ENCODE assay signal across 16 cellular contexts in the genomic region with DNA sequence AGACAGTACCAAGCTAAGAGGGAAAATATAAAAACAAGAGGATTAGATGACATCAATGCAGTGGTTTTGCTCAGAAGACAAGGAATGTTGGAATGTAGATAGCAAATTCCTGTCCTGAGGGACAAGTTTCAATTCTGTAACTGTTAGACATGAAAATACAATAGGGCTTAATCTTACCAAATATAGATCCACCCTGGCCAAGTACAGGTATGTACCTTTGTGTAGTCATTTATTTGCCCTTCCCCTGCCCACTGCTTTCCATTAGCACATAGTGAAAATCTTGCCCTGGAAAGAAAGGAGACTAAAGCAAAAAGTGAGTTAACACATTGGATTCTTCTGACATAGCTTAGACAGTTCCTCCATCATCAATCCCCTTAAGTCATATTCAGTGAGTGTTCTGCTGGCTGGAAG.
A peak's percentile ranks its signal among the peaks of the same experiment; 100 is the strongest.
DNase-seq lines count a peak whose midpoint lies in the region; ATAC-seq and TF ChIP-seq lines count a peak whose summit lies in the region.
"Had no signal": no experiment of that assay in that cellular context is flagged by ENCODE, and none has a peak within 500 bp of the region (broad histone marks: within the 10 kb centered on the region; RNA-seq: fewer than 3 reads in every experiment).

No MANE protein-coding gene starts in this region.

- H3K27ac Mint-ChIP-seq in nephron = peak overlapping the region in 2 of 3 experiments; percentile 60 to 84

- POLR2A ChIA-PET in RWPE1 (lab: Yijun Ruan, JAX; ENCODE audit: low non-redundant PET) = no interaction called here

- H3K36me3 Mint-ChIP-seq in nephron (ENCODE audit: low read depth) = no peaks in the 10 kb centered on the region

- intact Hi-C loops in upper lobe of right lung (cut with DNase I) = no loop called here
- intact Hi-C loops in testis (cut with DNase I; ENCODE audit: low total_unique reads) = no loop called here

- H3K4me3 Mint-ChIP-seq in nephron = no peak overlapping the region

- H3K4me1 ChIP-seq in upper lobe of right lung = no peaks in the 10 kb centered on the region
- peaks cover 9% of the 10 kb centered on the region for H3K4me1 ChIP-seq in testis
- H3K4me1 ChIP-seq: BE2C had no signal

- H3K9me3 Mint-ChIP-seq in nephron = no peaks in the 10 kb centered on the region

- TF ChIP-seq CTCF in RWPE1 (conservative IDR thresholded peaks at IDR 0.05; ENCODE audit: low read depth) = no peak
- no peak for TF ChIP-seq CTCF in epithelial cell of esophagus (IDR thresholded peaks at IDR 0.05; ENCODE audit: insufficient read depth, low read depth, low read length, missing control alignments)
- no peak for TF ChIP-seq CTCF in nephron (IDR thresholded peaks at IDR 0.05; ENCODE audit: unreplicated experiment in 3 of 3)
- no peak for TF ChIP-seq CTCF in upper lobe of right lung (IDR thresholded peaks at IDR 0.05)
- TF ChIP-seq CTCF in testis (IDR thresholded peaks at IDR 0.05) = no peak

- no peak for ATAC-seq in upper lobe of right lung
- ATAC-seq: esophagus mucosa had no signal

- H3K27me3 Mint-ChIP-seq in nephron (ENCODE audit: low read depth) = no peaks in the 10 kb centered on the region

- DNase-seq in EH (ENCODE audit: low read depth) (peak; percentile 85), RWPE1 (ENCODE audit: low spot score) (peak; percentile 46), epithelial cell of esophagus (ENCODE audit: low read depth) (peak; percentile 90), iPS-NIHi7 (ENCODE audit: extremely low spot score) (no peak), upper lobe of right lung (no peak), testis (no peak), hippocampal formation (lab: John Stamatoyannopoulos, UW) (no peak)
- DNase-seq: activated CD4-positive, alpha-beta T cell treated with anti-CD3 and anti-CD28 coated beads for 1 hour; BE2C; DMS153; NCI-H146; occipital lobe; OCI-M1 had no signal

- no peaks in the 10 kb centered on the region for H3K27me3 ChIP-seq in upper lobe of right lung
- no peaks in the 10 kb centered on the region for H3K27me3 ChIP-seq in testis
- H3K27me3 ChIP-seq: BE2C had no signal

- CTCF ChIA-PET in RWPE1 (lab: Yijun Ruan, JAX) = no interaction called here

- no peak for TF ChIP-seq POLR2A in testis (IDR thresholded peaks at IDR 0.05)

- H3K36me3 ChIP-seq in upper lobe of right lung (no peaks in the 10 kb centered on the region), testis (ENCODE audit: low read depth, missing control alignments) (no peaks in the 10 kb centered on the region)
- H3K36me3 ChIP-seq: BE2C had no signal

- no peaks in the 10 kb centered on the region for H3K9me3 ChIP-seq in upper lobe of right lung
- H3K9me3 ChIP-seq in testis = no peaks in the 10 kb centered on the region
- H3K9me3 ChIP-seq: BE2C had no signal

- H3K27ac ChIP-seq in RWPE1 (no peak overlapping the region), upper lobe of right lung (no peak overlapping the region), testis (no peak overlapping the region)
- H3K27ac ChIP-seq: coronary artery had no signal

- H3K4me1 Mint-ChIP-seq in nephron = peaks cover 28% of the 10 kb centered on the region

- H3K4me3 ChIP-seq in epithelial cell of esophagus (ENCODE audit: low read length) (no peak overlapping the region), upper lobe of right lung (no peak overlapping the region), testis (no peak overlapping the region)
- H3K4me3 ChIP-seq: coronary artery had no signal

Comparison
In these comparisons a context has a peak if more than half of its experiments do, and no peak if none do; other contexts are left out.
1. DNase-seq: peak in EH (single experiment), RWPE1 (single experiment) and epithelial cell of esophagus (single experiment); none in iPS-NIHi7 (single experiment), upper lobe of right lung (single experiment), testis (single experiment) and hippocampal formation (0 of 2).